In genomic region chr16:69595127-69596036, GRCh38 we compare ENCODE assay signal across 15 cellular contexts. TPM values are rescaled to one million over a fixed set of nuclear protein-coding genes. Genes with fewer than 3 reads are reported as not detected.
A peak's percentile ranks its signal among the peaks of the same experiment; 100 is the strongest.
DNase-seq lines count a peak whose midpoint lies in the region; ATAC-seq, FAIRE-seq and TF ChIP-seq lines count a peak whose summit lies in the region.
"Had no signal": no experiment of that assay in that cellular context is flagged by ENCODE, and none has a peak within 500 bp of the region (broad histone marks: within the 10 kb centered on the region; RNA-seq: fewer than 3 reads in every experiment).

No MANE protein-coding gene starts in this region.

- peak in 1 of 2 donors; percentile 51 for ATAC-seq in activated T-cell treated with anti-CD3 and anti-CD28 coated beads, Interleukin-2, amount 50 U/mL, for 72 hours (replicated peaks in 1 of 2)
- ATAC-seq in GM18870 (IDR thresholded peaks at IDR 0.05; ENCODE audit: unreplicated experiment) = no peak
- ATAC-seq: natural killer cell treated with Interleukin-12 subunit alpha and Interleukin-12 subunit beta and Interleukin-15 and Interleukin-18, amount 100 ng/mL, for 72 hours; T-cell had no signal

- no peak for TF ChIP-seq RAD21 in SK-N-SH (IDR thresholded peaks at IDR 0.05; ENCODE audit: low read length)

- H3K27ac Mint-ChIP-seq in activated T-cell treated with anti-CD3 and anti-CD28 coated beads, Interleukin-2, amount 50 U/mL, for 72 hours = peak overlapping the region; percentile 64
- H3K27ac Mint-ChIP-seq: natural killer cell treated with Interleukin-12 subunit alpha and Interleukin-12 subunit beta and Interleukin-15 and Interleukin-18, amount 100 ng/mL, for 72 hours; T-cell had no signal

- H3F3A ChIP-seq in SK-N-SH (replicated peaks; ENCODE audit: insufficient read depth) = peaks cover 31% of the 10 kb centered on the region

- H3K9ac ChIP-seq in SK-N-SH = peak overlapping the region; percentile 2; the same call in 1 of the 2 replicates

- TF ChIP-seq EP300 in SK-N-SH (IDR thresholded peaks at IDR 0.05; ENCODE audit: borderline replicate concordance in 1 of 2, low read depth in 1 of 2, low read length in 1 of 2) = no peak; a peak in 1 of 4 replicates

- POLR2A ChIA-PET in SK-N-SH (lab: Yijun Ruan, JAX) = no interaction called here

- peaks cover 0 to 14% of the 10 kb centered on the region in 2 experiments for H3K36me3 ChIP-seq in SK-N-SH (replicated peaks in 1 of 2; ENCODE audit: control insufficient read depth in 1 of 2, insufficient read depth in 2 of 2, low read length in 1 of 2)
- H3K36me3 ChIP-seq in small intestine (ENCODE audit: control insufficient read depth in 2 of 2, insufficient read depth in 2 of 2, low read length in 2 of 2) = no peaks in the 10 kb centered on the region
- H3K36me3 ChIP-seq: adrenal gland had no signal

- DNase-seq in activated T-cell treated with anti-CD3 and anti-CD28 coated beads, Interleukin-2, amount 50 U/mL, for 72 hours = no peak
- no peak for DNase-seq in activated T-cell treated with anti-CD3 and anti-CD28 coated beads for 4 hours
- no peak for DNase-seq in SK-N-SH
- DNase-seq in fibroblast of peridontal ligament (ENCODE audit: extremely low read depth) = peak; percentile 47
- peak; percentile 66 for DNase-seq in small intestine
- no peak for DNase-seq in DMS79 (lab: John Stamatoyannopoulos, UW)
- DNase-seq in A172 (ENCODE audit: low spot score) = no peak
- DNase-seq: T-cell, trophoblast cell had no signal

- peaks cover 71% of the 10 kb centered on the region for H3K4me1 Mint-ChIP-seq in activated T-cell treated with anti-CD3 and anti-CD28 coated beads, Interleukin-2, amount 50 U/mL, for 72 hours (ENCODE audit: low read depth)

- H3K4me3 ChIP-seq in SK-N-SH (ENCODE audit: low read depth in 2 of 2, low read length in 1 of 2) = no peak overlapping the region
- H3K4me3 ChIP-seq in small intestine (ENCODE audit: low read depth in 1 of 2, low read length in 2 of 2) = no peak overlapping the region
- H3K4me3 ChIP-seq: adrenal gland had no signal

- H3K4me2 ChIP-seq in SK-N-SH = no peak overlapping the region

- WGBS in SK-N-SH (ENCODE audit: low lambda C conversion rate) = 75% methylated on average over 8 of the region's 8 CpGs
- WGBS in small intestine, 3 donors = 55 to 73% (median 60%) methylated on average over 8 of the region's 8 CpGs

- no peak for FAIRE-seq in small intestine (lab: Jason Lieb, UNC)
- FAIRE-seq: endometrium, G401.6, islet of Langerhans had no signal

- H3K4me3 Mint-ChIP-seq in activated T-cell treated with anti-CD3 and anti-CD28 coated beads, Interleukin-2, amount 50 U/mL, for 72 hours = peak overlapping the region; percentile 6 to 66
- H3K4me3 Mint-ChIP-seq: natural killer cell treated with Interleukin-12 subunit alpha and Interleukin-12 subunit beta and Interleukin-15 and Interleukin-18, amount 100 ng/mL, for 72 hours; T-cell had no signal

- CTCF ChIA-PET in SK-N-SH (lab: Yijun Ruan, JAX) = interaction anchor here (1.4 to 1.6 kb wide), 2 partner anchors 8 to 24 kb away, joined by 3 to 4 read pairs; no protein-coding TSS in a partner anchor

- H3K4me1 ChIP-seq in SK-N-SH (ENCODE audit: control insufficient read depth in 1 of 2, insufficient read depth in 2 of 2, low read depth in 1 of 2, low read length in 1 of 2) = peaks cover 0 to 7% of the 10 kb centered on the region in 2 experiments; a peak in 1 of 4 replicates
- H3K4me1 ChIP-seq in small intestine (ENCODE audit: control insufficient read depth in 2 of 2, insufficient read depth in 1 of 2, low read depth in 1 of 2, low read length in 1 of 2) = peaks cover 5 to 13% of the 10 kb centered on the region in 2 donors

- H3K27me3 ChIP-seq in SK-N-SH (ENCODE audit: insufficient read depth) = no peaks in the 10 kb centered on the region
- no peaks in the 10 kb centered on the region for H3K27me3 ChIP-seq in small intestine (ENCODE audit: control insufficient read depth in 2 of 2, insufficient read depth in 2 of 2, low read length in 2 of 2)
- H3K27me3 ChIP-seq: adrenal gland had no signal

- H3K36me3 Mint-ChIP-seq in activated T-cell treated with anti-CD3 and anti-CD28 coated beads, Interleukin-2, amount 50 U/mL, for 72 hours (ENCODE audit: insufficient read depth in 2 of 2) = peaks cover 2 to 8% of the 10 kb centered on the region in 2 donors
- H3K36me3 Mint-ChIP-seq: natural killer cell treated with Interleukin-12 subunit alpha and Interleukin-12 subunit beta and Interleukin-15 and Interleukin-18, amount 100 ng/mL, for 72 hours had no signal

- TF ChIP-seq CTCF in SK-N-SH (IDR thresholded peaks at IDR 0.05) = no peak

- H3K9me3 ChIP-seq in SK-N-SH = no peaks in the 10 kb centered on the region
- no peaks in the 10 kb centered on the region for H3K9me3 ChIP-seq in small intestine (ENCODE audit: control insufficient read depth, low read depth)
- H3K9me3 ChIP-seq: adrenal gland had no signal

- H3K9me2 ChIP-seq in SK-N-SH = no peaks in the 10 kb centered on the region

- no peak overlapping the region for H2AFZ ChIP-seq in SK-N-SH (ENCODE audit: low read depth)

- H3K27ac ChIP-seq in SK-N-SH (ENCODE audit: low read depth in 2 of 2, low read length in 1 of 2) (peak overlapping the region in 1 of 2 experiments; percentile 62; a peak in 2 of 4 replicates), small intestine (ENCODE audit: low read depth in 1 of 2, low read length in 1 of 2) (peak overlapping the region in 1 of 2 donors; percentile 50)

- H3K9me3 Mint-ChIP-seq in activated T-cell treated with anti-CD3 and anti-CD28 coated beads, Interleukin-2, amount 50 U/mL, for 72 hours = no peaks in the 10 kb centered on the region
- H3K9me3 Mint-ChIP-seq: natural killer cell treated with Interleukin-12 subunit alpha and Interleukin-12 subunit beta and Interleukin-15 and Interleukin-18, amount 100 ng/mL, for 72 hours; T-cell had no signal

- peaks cover 82% of the 10 kb centered on the region for H4K20me1 ChIP-seq in SK-N-SH (ENCODE audit: insufficient read depth)

- H3K27me3 Mint-ChIP-seq in activated T-cell treated with anti-CD3 and anti-CD28 coated beads, Interleukin-2, amount 50 U/mL, for 72 hours (ENCODE audit: low read depth) = no peaks in the 10 kb centered on the region
- H3K27me3 Mint-ChIP-seq: natural killer cell treated with Interleukin-12 subunit alpha and Interleukin-12 subunit beta and Interleukin-15 and Interleukin-18, amount 100 ng/mL, for 72 hours; T-cell had no signal

- H3K79me2 ChIP-seq in SK-N-SH (ENCODE audit: insufficient read depth) = peaks cover 98% of the 10 kb centered on the region

TF ChIP-seq in SK-N-SH, 30 proteins besides CTCF, POLR2A, EP300 and RAD21 (continues in another document):
- TF ChIP-seq TAF1 (IDR thresholded peaks at IDR 0.05; ENCODE audit: borderline replicate concordance, low read depth, low read length) = no peak
- TF ChIP-seq USF2 (IDR thresholded peaks at IDR 0.05; ENCODE audit: borderline replicate concordance, low read depth, low read length) = no peak
- no peak for TF ChIP-seq POLR2AphosphoS5 (IDR thresholded peaks at IDR 0.05; ENCODE audit: low read depth, low read length)
- TF ChIP-seq NRF1 (IDR thresholded peaks at IDR 0.05; ENCODE audit: low read depth, low read length) = no peak
- no peak for TF ChIP-seq RCOR1 (IDR thresholded peaks at IDR 0.05; ENCODE audit: low read length)
- peak; percentile 49 for TF ChIP-seq PBX3 (IDR thresholded peaks at IDR 0.05)
- TF ChIP-seq ZBTB33 (IDR thresholded peaks at IDR 0.05; ENCODE audit: borderline replicate concordance, low read depth) = no peak
- no peak for TF ChIP-seq FOXJ3 (CRISPR knock-in tag; IDR thresholded peaks at IDR 0.05)
- TF ChIP-seq FOXM1 (IDR thresholded peaks at IDR 0.05; ENCODE audit: low read depth) = no peak
- no peak for TF ChIP-seq MAX (IDR thresholded peaks at IDR 0.05; ENCODE audit: low read depth)
- TF ChIP-seq EZH2phosphoT487 (IDR thresholded peaks at IDR 0.05; ENCODE audit: borderline replicate concordance, low read depth) = no peak

RNA-seq across cellular contexts. Expression of gene NFAT5, which starts 29.6 kb away (rescaled TPM):
- 10 to 100 TPM; 87.1 to 94.6 TPM for total RNA-seq in activated T-cell treated with anti-CD3 and anti-CD28 coated beads, Interleukin-2, amount 50 U/mL, for 72 hours
- polyA plus RNA-seq in SK-N-SH (2012; rRNA removed) (7.2 and 11.0 TPM in 2 replicates), small intestine (1 to 10 TPM in 2 of 3 donors, under 1 TPM in 1; 0.89 to 5.2 (median 1.4) TPM)
- polyA plus RNA-seq in SK-N-SH (2012; cell fraction: cytosol; rRNA removed) = 6.7 and 6.9 TPM in 2 replicates
- 15.4 and 34.9 TPM in 2 replicates for polyA plus RNA-seq in SK-N-SH (2012; cell fraction: nucleus; rRNA removed)
- total RNA-seq in A172 (2014; rRNA removed; shearing (Covaris generic)) = 7.7 and 11.1 TPM in 2 replicates

Comparison
In these comparisons a context has a peak if more than half of its experiments do, and no peak if none do; other contexts are left out.
1. DNase-seq: peak in fibroblast of peridontal ligament (single experiment) and small intestine (single experiment); none in activated T-cell treated with anti-CD3 and anti-CD28 coated beads, Interleukin-2, amount 50 U/mL, for 72 hours (0 of 2), activated T-cell treated with anti-CD3 and anti-CD28 coated beads for 4 hours (single experiment), SK-N-SH (single experiment), DMS79 (single experiment) and A172 (single experiment).